In genomic region chr1:23356451-23356850, GRCh38 we compare ENCODE assay signal across 19 cellular contexts. TPM values are rescaled to one million over a fixed set of nuclear protein-coding genes. Genes with fewer than 3 reads are reported as not detected.
DNase-seq lines count a peak whose midpoint lies in the region; ATAC-seq and TF ChIP-seq lines count a peak whose summit lies in the region.
"Had no signal": no experiment of that assay in that cellular context is flagged by ENCODE, and none has a peak within 500 bp of the region (broad histone marks: within the 10 kb centered on the region; RNA-seq: fewer than 3 reads in every experiment).

No MANE protein-coding gene starts in this region.

- no peaks in the 10 kb centered on the region for H4K20me1 ChIP-seq in PC-3 (ENCODE audit: low read length)
- H4K20me1 ChIP-seq: BLaER1 had no signal

- no peak for DNase-seq in endodermal cell
- peak; percentile 40 for DNase-seq in midbrain (lab: John Stamatoyannopoulos, UW)
- DNase-seq in PC-3 = no peak
- DNase-seq: Calu3; CD4-positive, alpha-beta memory T cell; EL; MV-4-11; NCI-H1436; NCI-H2029 treated with DMSO at 0.1 percent for 48 hours; NCI-H748 treated with DMSO at 0.1 percent for 48 hours; Right ventricle myocardium superior had no signal

- WGBS in endodermal cell (ENCODE audit: insufficient coverage in 1 of 2, insufficient read length in 1 of 2), 2 experiments = 74 to 85% methylated on average over 6 of the region's 6 CpGs

- intact Hi-C loops in PC-3 (cut with micrococcal nuclease) = no loop called here

- no peaks in the 10 kb centered on the region for H3K4me1 Mint-ChIP-seq in endodermal cell

- H3K36me3 ChIP-seq in endodermal cell (ENCODE audit: control insufficient read depth, insufficient read depth, low read length) (peaks cover 21% of the 10 kb centered on the region), skeletal muscle tissue (ENCODE audit: control insufficient read depth in 3 of 3, insufficient read depth in 3 of 3, low read length in 3 of 3) (peaks cover 20 to 21% (median 21%) of the 10 kb centered on the region in 3 donors), PC-3 (ENCODE audit: low read depth, low read length) (peaks cover 21% of the 10 kb centered on the region)

- H3K4me1 ChIP-seq in endodermal cell (ENCODE audit: control insufficient read depth, insufficient read depth, low read length) = no peaks in the 10 kb centered on the region
- no peaks in the 10 kb centered on the region for H3K4me1 ChIP-seq in skeletal muscle tissue (ENCODE audit: control insufficient read depth in 3 of 3, insufficient read depth in 3 of 3, low read length in 3 of 3)
- no peaks in the 10 kb centered on the region for H3K4me1 ChIP-seq in PC-3 (ENCODE audit: insufficient read depth, low read length)
- H3K4me1 ChIP-seq: A549, BLaER1 had no signal

- CTCF ChIA-PET in PC-3 (lab: Charles Lee) = no interaction called here

- H2AFZ ChIP-seq in PC-3 (ENCODE audit: low read length) = no peak overlapping the region

- no peak overlapping the region for H3K4me3 ChIP-seq in endodermal cell (ENCODE audit: low read length)
- H3K4me3 ChIP-seq in skeletal muscle tissue (ENCODE audit: low read length in 3 of 3) = no peak overlapping the region
- no peak overlapping the region for H3K4me3 ChIP-seq in PC-3 (ENCODE audit: low read length)
- H3K4me3 ChIP-seq: A549, BLaER1 had no signal

- TF ChIP-seq CTCF in endodermal cell (conservative IDR thresholded peaks at IDR 0.05) = no peak
- no peak for TF ChIP-seq CTCF in PC-3 (conservative IDR thresholded peaks at IDR 0.05; ENCODE audit: low read depth, low read length)

- no peak overlapping the region for H3K4me3 Mint-ChIP-seq in endodermal cell
- H3K4me3 Mint-ChIP-seq: CD4-positive, alpha-beta memory T cell had no signal

- peak overlapping the region; percentile 76 for H3K27ac ChIP-seq in angular gyrus (ENCODE audit: low read depth, low read length)
- H3K27ac ChIP-seq in endodermal cell (ENCODE audit: low read depth, low read length) = peak overlapping the region; percentile 47
- H3K27ac ChIP-seq in skeletal muscle tissue (ENCODE audit: low read depth, low read length) = peak overlapping the region; percentile 15
- H3K27ac ChIP-seq in PC-3 (ENCODE audit: low read length) = no peak overlapping the region
- H3K27ac ChIP-seq: A549, BLaER1, HL-60, KMS-11 had no signal

- peaks cover 99% of the 10 kb centered on the region for H3K27me3 Mint-ChIP-seq in endodermal cell (ENCODE audit: insufficient read depth)
- H3K27me3 Mint-ChIP-seq: CD4-positive, alpha-beta memory T cell had no signal

- POLR2A ChIA-PET in PC-3 (lab: Charles Lee; ENCODE audit: unreplicated experiment) = interaction anchor here (0.6 kb wide), 1 partner anchor 12 kb away, joined by 4 read pairs; the partner anchor contains the start of gene HNRNPR

- H3K79me2 ChIP-seq in PC-3 (ENCODE audit: low read length) = peaks cover 3% of the 10 kb centered on the region; the same call in 1 of the 2 replicates

- no peak for ATAC-seq in GM19463 (IDR thresholded peaks at IDR 0.05; ENCODE audit: unreplicated experiment)
- ATAC-seq in PC-3 = no peak
- ATAC-seq in HG02981 (IDR thresholded peaks at IDR 0.05; ENCODE audit: unreplicated experiment) = no peak
- ATAC-seq: A549 had no signal

- H3K9me3 ChIP-seq in endodermal cell (ENCODE audit: control insufficient read depth, low read length) (peaks cover 26% of the 10 kb centered on the region), skeletal muscle tissue (ENCODE audit: control insufficient read depth in 3 of 3, low read length in 3 of 3) (peaks cover 8 to 16% (median 13%) of the 10 kb centered on the region in 3 donors), PC-3 (ENCODE audit: low read length) (peaks cover 15% of the 10 kb centered on the region)

- H3K36me3 Mint-ChIP-seq in endodermal cell (ENCODE audit: low read depth) = peaks cover 26% of the 10 kb centered on the region

- BruUV-seq in PC-3 (replicated peaks; lab: Mats Ljungman, UMichigan) = no TSS peak

- H3K9me3 Mint-ChIP-seq in endodermal cell = peaks cover 32% of the 10 kb centered on the region

- no peaks in the 10 kb centered on the region for H3K9me2 ChIP-seq in PC-3 (replicated peaks; ENCODE audit: low read length)

- no peak overlapping the region for H3K9ac ChIP-seq in endodermal cell (ENCODE audit: extremely low read depth, low read length, poor library complexity, severe bottlenecking)
- no peak overlapping the region for H3K9ac ChIP-seq in skeletal muscle tissue (ENCODE audit: low read depth in 1 of 3, low read length in 3 of 3)
- no peak overlapping the region for H3K9ac ChIP-seq in PC-3 (ENCODE audit: low read length)
- H3K9ac ChIP-seq: BLaER1, KMS-11 had no signal

- no peak overlapping the region for H3K27ac Mint-ChIP-seq in endodermal cell
- H3K27ac Mint-ChIP-seq: CD4-positive, alpha-beta memory T cell had no signal

- no peaks in the 10 kb centered on the region for H3F3A ChIP-seq in PC-3 (ENCODE audit: low read length, unreplicated experiment)

- H3K4me2 ChIP-seq in PC-3 (ENCODE audit: low read length) = no peak overlapping the region
- H3K4me2 ChIP-seq: A549, BLaER1, KMS-11 had no signal

- H3K27me3 ChIP-seq in endodermal cell (ENCODE audit: control insufficient read depth, insufficient read depth, low read length, poor library complexity, severe bottlenecking) = peaks cover 66% of the 10 kb centered on the region
- H3K27me3 ChIP-seq in skeletal muscle tissue (ENCODE audit: control insufficient read depth in 3 of 3, insufficient read depth in 3 of 3, low read length in 3 of 3) = no peaks in the 10 kb centered on the region
- H3K27me3 ChIP-seq in PC-3 (ENCODE audit: low read length) = no peaks in the 10 kb centered on the region
- H3K27me3 ChIP-seq: BLaER1 had no signal

RNA-seq across cellular contexts. Expression of gene HNRNPR, which starts 12.4 kb away (rescaled TPM):
- total RNA-seq in endodermal cell (100 to 1,000 TPM; 187 to 210 TPM), skeletal muscle tissue (83.5 TPM), PC-3 (2014; rRNA removed) (141 and 193 TPM in 2 replicates)
- polyA plus RNA-seq in endodermal cell (2013, experiment 1 of 2) = 247 TPM
- 229 TPM for polyA plus RNA-seq in endodermal cell (2013, experiment 2 of 2)

RNA-seq across cellular contexts. Expression of gene ZNF436, which starts 13.2 kb away (rescaled TPM):
- total RNA-seq in endodermal cell (10 to 100 TPM in 1 of 2 donors, 1 to 10 TPM in 1; 8.9 to 10.3 TPM), skeletal muscle tissue (67.3 TPM), PC-3 (2014; rRNA removed) (7.8 and 10.5 TPM in 2 replicates)
- 10.1 TPM for polyA plus RNA-seq in endodermal cell (2013, experiment 1 of 2)
- polyA plus RNA-seq in endodermal cell (2013, experiment 2 of 2) = 9.5 TPM
